ENCODE assay signal across 9 cellular contexts in the genomic region with DNA sequence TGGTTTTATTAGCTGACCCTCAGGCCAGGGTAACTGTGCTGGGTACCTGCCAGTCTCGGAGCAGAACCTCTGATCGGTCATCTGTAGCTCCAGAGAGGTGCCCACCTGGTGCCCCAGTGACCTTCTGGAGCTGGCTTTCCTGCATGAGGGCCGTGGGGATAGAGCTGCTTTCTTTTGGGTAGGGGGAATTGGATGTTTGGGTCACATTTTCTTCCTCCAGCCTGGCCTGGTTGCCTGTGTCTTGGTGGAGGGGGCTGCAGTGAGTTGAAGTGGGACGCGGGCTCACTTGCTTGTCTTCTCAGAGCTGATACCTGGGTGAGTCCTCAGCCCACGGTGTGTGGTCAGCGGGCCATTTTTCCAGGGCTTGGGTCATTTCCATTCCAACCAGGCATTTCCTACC. TPM values are rescaled to one million over a fixed set of nuclear protein-coding genes. Genes with fewer than 3 reads are reported as not detected.
DNase-seq lines count a peak whose midpoint lies in the region; ATAC-seq, FAIRE-seq and TF ChIP-seq lines count a peak whose summit lies in the region.
"Had no signal": no experiment of that assay in that cellular context is flagged by ENCODE, and none has a peak within 500 bp of the region (broad histone marks: within the 10 kb centered on the region; RNA-seq: fewer than 3 reads in every experiment).

No MANE protein-coding gene starts in this region.

- H3K4me2 ChIP-seq in astrocyte (ENCODE audit: low read length) (peak overlapping the region; percentile 93), mesenchymal stem cell (ENCODE audit: low read length, poor library complexity, severe bottlenecking) (no peak overlapping the region)

- no peak for TF ChIP-seq EP300 in tibial nerve (IDR thresholded peaks at IDR 0.05)

- H3K27ac ChIP-seq in cardiac muscle cell (peak overlapping the region; percentile 7), astrocyte (ENCODE audit: low read depth, low read length) (peak overlapping the region; percentile 88), mesenchymal stem cell (ENCODE audit: low read length, poor library complexity, severe bottlenecking) (no peak overlapping the region), tibial nerve (peak overlapping the region in 3 of 4 donors; percentile 92 to 96 (median 94))

- H4K91ac ChIP-seq in mesenchymal stem cell (ENCODE audit: low read length): peak overlapping the region; percentile 70

- peak overlapping the region in 1 of 2 experiments; percentile 23 for H3K18ac ChIP-seq in mesenchymal stem cell (ENCODE audit: low read depth in 1 of 2, low read length in 2 of 2)

- H4K20me1 ChIP-seq in astrocyte (ENCODE audit: insufficient read depth, low read length): peaks cover 39% of the 10 kb centered on the region

- no peak overlapping the region for H3K4me3 ChIP-seq in cardiac muscle cell
- no peak overlapping the region for H3K4me3 ChIP-seq in astrocyte (ENCODE audit: insufficient read depth, low read depth, low read length)
- peak overlapping the region in 1 of 2 experiments; percentile 88 for H3K4me3 ChIP-seq in mesenchymal stem cell (ENCODE audit: insufficient read depth in 1 of 2, low read depth in 1 of 2, low read length in 2 of 2)
- H3K4me3 ChIP-seq in tibial nerve: peak overlapping the region in 1 of 4 donors; percentile 94

- peak overlapping the region; percentile 55 for H3K27ac Mint-ChIP-seq in astrocyte (ENCODE audit: unreplicated experiment)

- H3K4me1 ChIP-seq in cardiac muscle cell (ENCODE audit: low read depth): peaks cover 23% of the 10 kb centered on the region
- H3K4me1 ChIP-seq in astrocyte (ENCODE audit: insufficient read depth, low read length): peaks cover 41% of the 10 kb centered on the region
- H3K4me1 ChIP-seq in mesenchymal stem cell (ENCODE audit: control insufficient read depth, insufficient read depth, low read depth, low read length): peaks cover 29% of the 10 kb centered on the region
- peaks cover 0 to 57% (median 19%) of the 10 kb centered on the region in 4 donors for H3K4me1 ChIP-seq in tibial nerve

- H3K79me1 ChIP-seq in mesenchymal stem cell (replicated peaks; ENCODE audit: low read length, poor library complexity, severe bottlenecking): peaks cover 25% of the 10 kb centered on the region

- no peaks in the 10 kb centered on the region for H3K36me3 Mint-ChIP-seq in astrocyte (ENCODE audit: low read depth, unreplicated experiment)

- DNase-seq in cardiac muscle cell (ENCODE audit: low read depth in 1 of 2, low spot score in 1 of 2) (no peak), left ventricle myocardium superior (no peak), astrocyte (ENCODE audit: low read depth) (no peak), mesenchymal stem cell (no peak), tibial nerve (ENCODE audit: low spot score in 2 of 2) (no peak), NCI-H2227 (lab: John Stamatoyannopoulos, UW; ENCODE audit: unreplicated experiment) (no peak), mucosa of gallbladder (ENCODE audit: low spot score) (no peak)
- DNase-seq: NCI-H1436 had no signal

- H2BK5ac ChIP-seq in mesenchymal stem cell (ENCODE audit: low read depth, low read length, poor library complexity, severe bottlenecking): no peak overlapping the region

- no peak for FAIRE-seq in astrocyte (lab: Jason Lieb, UNC)

- WGBS in mesenchymal stem cell: 90% methylated on average over 6 of the region's 7 CpGs
- 81 to 83% methylated on average over 7 of the region's 7 CpGs for WGBS in tibial nerve, 2 donors

- H3K9me3 Mint-ChIP-seq in astrocyte (ENCODE audit: unreplicated experiment): no peaks in the 10 kb centered on the region

- peak overlapping the region; percentile 73 for H3K9ac ChIP-seq in astrocyte (ENCODE audit: low read length)
- H3K9ac ChIP-seq in mesenchymal stem cell (ENCODE audit: low read length): peak overlapping the region; percentile 91

- H3K9me3 ChIP-seq in cardiac muscle cell (ENCODE audit: low read depth) (no peaks in the 10 kb centered on the region), astrocyte (ENCODE audit: insufficient read depth, low read depth, low read length) (no peaks in the 10 kb centered on the region), mesenchymal stem cell (ENCODE audit: control insufficient read depth, low read length) (no peaks in the 10 kb centered on the region), tibial nerve (no peaks in the 10 kb centered on the region)

- H3K4ac ChIP-seq in mesenchymal stem cell (ENCODE audit: low read depth in 1 of 2, low read length in 2 of 2): peak overlapping the region in 1 of 2 experiments; percentile 56

- TF ChIP-seq POLR2A in tibial nerve (IDR thresholded peaks at IDR 0.05): no peak

- peak overlapping the region; percentile 21 for H2BK120ac ChIP-seq in mesenchymal stem cell (ENCODE audit: low read depth, low read length)

- H3K27me3 Mint-ChIP-seq in astrocyte (ENCODE audit: low read depth, unreplicated experiment): no peaks in the 10 kb centered on the region

- H3K79me2 ChIP-seq in astrocyte (ENCODE audit: insufficient read depth, low read length): peaks cover 49% of the 10 kb centered on the region

- peaks cover 33% of the 10 kb centered on the region for H3K4me1 Mint-ChIP-seq in astrocyte (ENCODE audit: low read depth, unreplicated experiment)

- H3K27me3 ChIP-seq in cardiac muscle cell: no peaks in the 10 kb centered on the region
- no peaks in the 10 kb centered on the region for H3K27me3 ChIP-seq in astrocyte (ENCODE audit: insufficient read depth, low read length)
- no peaks in the 10 kb centered on the region for H3K27me3 ChIP-seq in mesenchymal stem cell (ENCODE audit: control insufficient read depth in 1 of 2, insufficient read depth in 1 of 2, low read length in 2 of 2)
- no peaks in the 10 kb centered on the region for H3K27me3 ChIP-seq in tibial nerve

- peak overlapping the region in 1 of 2 experiments; percentile 92 for H3K23ac ChIP-seq in mesenchymal stem cell (ENCODE audit: low read length in 2 of 2)

- H2BK15ac ChIP-seq in mesenchymal stem cell (ENCODE audit: low read depth, poor library complexity, severe bottlenecking): peak overlapping the region; percentile 91

- peak overlapping the region; percentile 55 for H4K8ac ChIP-seq in mesenchymal stem cell (ENCODE audit: low read length)

- intact Hi-C loops in left ventricle myocardium superior (cut with micrococcal nuclease): no loop called here

- TF ChIP-seq CTCF in cardiac muscle cell (IDR thresholded peaks at IDR 0.05; ENCODE audit: low read depth, low read length) (no peak), astrocyte (IDR thresholded peaks at IDR 0.05; ENCODE audit: insufficient read depth, low read depth, low read length) (no peak), tibial nerve (IDR thresholded peaks at IDR 0.05) (no peak)

- H3K4me3 Mint-ChIP-seq in astrocyte (ENCODE audit: unreplicated experiment): peak overlapping the region; percentile 90

- no peak overlapping the region for H3K14ac ChIP-seq in mesenchymal stem cell (ENCODE audit: low read length in 2 of 2)

- H2AK5ac ChIP-seq in mesenchymal stem cell (ENCODE audit: low read length, severe bottlenecking): peak overlapping the region; percentile 70

- ATAC-seq in left ventricle myocardium superior (no peak), HG02588 (IDR thresholded peaks at IDR 0.05; ENCODE audit: unreplicated experiment) (no peak)

- H2AFZ ChIP-seq in astrocyte (ENCODE audit: low read depth, low read length) (no peak overlapping the region), mesenchymal stem cell (ENCODE audit: low read depth, low read length) (no peak overlapping the region)

- peak overlapping the region in 1 of 2 experiments; percentile 61 for H2BK12ac ChIP-seq in mesenchymal stem cell (ENCODE audit: low read length in 2 of 2)

- no peaks in the 10 kb centered on the region for H3K36me3 ChIP-seq in cardiac muscle cell
- no peaks in the 10 kb centered on the region for H3K36me3 ChIP-seq in astrocyte (ENCODE audit: insufficient read depth, low read length)
- peaks cover 0 to 2% of the 10 kb centered on the region in 2 experiments for H3K36me3 ChIP-seq in mesenchymal stem cell (ENCODE audit: control insufficient read depth in 1 of 2, insufficient read depth in 2 of 2, low read depth in 1 of 2, low read length in 2 of 2)
- H3K36me3 ChIP-seq in tibial nerve: no peaks in the 10 kb centered on the region

RNA-seq across cellular contexts. Expression of gene ZNF710, which starts 2.6 kb away (rescaled TPM):
- total RNA-seq in cardiac muscle cell: 20.2 and 22.2 TPM in 2 replicates
- polyA plus RNA-seq in cardiac muscle cell: 7.8 and 12.0 TPM in 2 replicates
- 6.1 TPM for total RNA-seq in left ventricle myocardium superior
- total RNA-seq in astrocyte: 26.9 and 27.2 TPM in 2 replicates
- polyA plus RNA-seq in mesenchymal stem cell (2013, experiment 1 of 2): 23.3 TPM
- polyA plus RNA-seq in mesenchymal stem cell (2013, experiment 2 of 2): 23.3 TPM
- total RNA-seq in tibial nerve: 10 to 100 TPM in 3 of 4 donors, 1 to 10 TPM in 1; 9.0 to 15.6 (median 11.2) TPM
- 30.2 TPM for total RNA-seq in mucosa of gallbladder
